27 cellular contexts compared by ENCODE assay signal in the genomic region with DNA sequence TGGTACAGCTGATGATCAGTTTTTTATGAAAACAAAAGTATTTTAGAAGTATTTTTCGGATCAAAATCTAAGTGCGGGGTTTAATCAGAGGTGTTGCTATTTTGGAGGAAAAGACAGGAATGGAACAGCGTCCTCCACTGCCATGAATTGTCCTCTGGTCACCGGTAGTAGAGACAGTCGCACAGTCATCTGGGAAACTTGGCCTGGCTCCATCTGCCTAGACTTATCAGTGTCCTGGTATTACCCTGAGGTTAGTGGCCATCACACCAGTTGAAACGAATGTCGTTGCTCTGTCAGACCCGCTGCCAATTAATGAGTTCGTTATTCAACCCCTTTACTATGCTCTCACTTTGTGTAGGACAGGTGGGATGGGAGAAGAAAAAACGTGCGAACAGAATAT. TPM values are rescaled to one million over a fixed set of nuclear protein-coding genes. Genes with fewer than 3 reads are reported as not detected.
"Had no signal": no experiment of that assay in that cellular context is flagged by ENCODE, and none has a peak within 500 bp of the region (broad histone marks: within the 10 kb centered on the region; RNA-seq: fewer than 3 reads in every experiment).

No MANE protein-coding gene starts in this region.

- H3K9me3 ChIP-seq: colonic mucosa, neutrophil, suprapubic skin, transverse colon, vagina had no signal

- ATAC-seq: activated CD4-positive, CD25-positive, alpha-beta regulatory T cell treated with anti-CD3 and anti-CD28 coated beads, Interleukin-2, amount 50 U/mL, for 24 hours; activated T-cell treated with anti-CD3 and anti-CD28 coated beads, Interleukin-2, amount 50 U/mL, for 72 hours; naive thymus-derived CD4-positive, alpha-beta T cell; stimulated activated naive CD8-positive, alpha-beta T cell treated with anti-CD3 and anti-CD28 coated beads, Interleukin-15, amount 100 ng/mL, for 72 hours had no signal

- H3K27ac ChIP-seq: cardiac muscle cell, colonic mucosa, epithelial cell of prostate, neutrophil, suprapubic skin, transverse colon, vagina had no signal

- DNase-seq: activated CD4-positive, alpha-beta T cell treated with anti-CD3 and anti-CD28 coated beads, Interleukin-2, amount 50 U/mL, for 1 hour; activated CD8-positive, alpha-beta memory T cell treated with anti-CD3 and anti-CD28 coated beads for 24 hours; activated CD8-positive, alpha-beta memory T cell treated with anti-CD3 and anti-CD28 coated beads, Interleukin-2, amount 50 U/mL, for 48 hours; activated effector memory CD4-positive, alpha-beta T cell treated with anti-CD3 and anti-CD28 coated beads, Interleukin-2, amount 50 U/mL, for 16 hours; activated T-cell treated with anti-CD3 and anti-CD28 coated beads, Interleukin-2, amount 50 U/mL, for 72 hours; colonic mucosa; head of caudate nucleus; mesenchymal stem cell; naive thymus-derived CD4-positive, alpha-beta T cell; stimulated activated naive CD8-positive, alpha-beta T cell treated with anti-CD3 and anti-CD28 coated beads, Interleukin-15, amount 100 ng/mL, for 72 hours; transverse colon had no signal

- H3K27ac Mint-ChIP-seq: activated naive CD4-positive, alpha-beta T cell treated with anti-CD3 and anti-CD28 coated beads, Interleukin-2, amount 50 U/mL, for 24 hours; activated T-cell treated with anti-CD3 and anti-CD28 coated beads, Interleukin-2, amount 50 U/mL, for 72 hours; endodermal cell; naive thymus-derived CD4-positive, alpha-beta T cell; T-helper 1 cell treated with Interleukin-12 subunit alpha and Interleukin-12 subunit beta and Interleukin-4 antibody, amounts not matched to agents 30 μg/mL and 1 μg/mL, for 36 hours had no signal

- H3K36me3 ChIP-seq: cardiac muscle cell, colonic mucosa, neutrophil, suprapubic skin, transverse colon, vagina had no signal

- H3K9me3 Mint-ChIP-seq: activated naive CD4-positive, alpha-beta T cell treated with anti-CD3 and anti-CD28 coated beads, Interleukin-2, amount 50 U/mL, for 24 hours; activated T-cell treated with anti-CD3 and anti-CD28 coated beads, Interleukin-2, amount 50 U/mL, for 72 hours; endodermal cell; stimulated activated naive CD8-positive, alpha-beta T cell treated with anti-CD3 and anti-CD28 coated beads, Interleukin-15, amount 100 ng/mL, for 72 hours; T-helper 1 cell treated with Interleukin-12 subunit alpha and Interleukin-12 subunit beta and Interleukin-4 antibody, amounts not matched to agents 30 μg/mL and 1 μg/mL, for 36 hours had no signal

- H3K4me3 ChIP-seq: cardiac muscle cell, colonic mucosa, vagina had no signal

- H3K36me3 Mint-ChIP-seq: activated naive CD4-positive, alpha-beta T cell treated with anti-CD3 and anti-CD28 coated beads, Interleukin-2, amount 50 U/mL, for 24 hours had no signal

- FAIRE-seq: astrocyte, frontal cortex had no signal

- H3K4me3 Mint-ChIP-seq: activated naive CD4-positive, alpha-beta T cell treated with anti-CD3 and anti-CD28 coated beads, Interleukin-2, amount 50 U/mL, for 24 hours; activated T-cell treated with anti-CD3 and anti-CD28 coated beads, Interleukin-2, amount 50 U/mL, for 72 hours; naive thymus-derived CD4-positive, alpha-beta T cell; stimulated activated naive CD8-positive, alpha-beta T cell treated with anti-CD3 and anti-CD28 coated beads, Interleukin-15, amount 100 ng/mL, for 72 hours; T-helper 1 cell treated with Interleukin-12 subunit alpha and Interleukin-12 subunit beta and Interleukin-4 antibody, amounts not matched to agents 30 μg/mL and 1 μg/mL, for 36 hours had no signal

RNA-seq across cellular contexts. Expression of gene TLX3, which starts 8.2 kb away (rescaled TPM):
- total RNA-seq: activated T-cell treated with anti-CD3 and anti-CD28 coated beads, Interleukin-2, amount 50 U/mL, for 72 hours; astrocyte; cardiac muscle cell; colonic mucosa; endodermal cell; frontal cortex; lower leg skin; mucosa of gallbladder; naive thymus-derived CD4-positive, alpha-beta T cell; renal cortical epithelial cell; skeletal muscle tissue; suprapubic skin; transverse colon; vagina had no signal
- polyA plus RNA-seq: adipose tissue; cardiac muscle cell; naive thymus-derived CD4-positive, alpha-beta T cell had no signal
